9 cellular contexts compared by ENCODE assay signal in the genomic region with DNA sequence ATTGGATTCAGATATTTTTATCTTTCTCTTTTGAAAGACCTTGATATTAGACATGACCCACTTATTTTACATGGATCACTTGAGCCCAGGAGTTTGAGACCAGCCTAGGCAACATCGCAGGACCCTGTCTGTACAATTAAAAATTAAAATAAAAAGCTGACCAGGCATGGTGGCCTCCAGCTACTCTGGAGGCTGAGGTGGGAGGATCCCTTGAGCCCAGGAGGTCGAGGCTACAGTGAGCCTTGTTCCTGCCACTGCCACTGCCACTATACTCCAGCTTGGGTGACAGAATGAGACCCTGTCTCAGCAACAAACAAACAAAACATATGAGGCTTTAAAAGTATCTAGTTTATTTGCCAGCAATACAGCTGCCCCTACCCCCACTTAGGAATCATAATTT. TPM values are rescaled to one million over a fixed set of nuclear protein-coding genes. Genes with fewer than 3 reads are reported as not detected.
A peak's percentile ranks its signal among the peaks of the same experiment; 100 is the strongest.
DNase-seq lines count a peak whose midpoint lies in the region; ATAC-seq and TF ChIP-seq lines count a peak whose summit lies in the region.
"Had no signal": no experiment of that assay in that cellular context is flagged by ENCODE, and none has a peak within 500 bp of the region (broad histone marks: within the 10 kb centered on the region; RNA-seq: fewer than 3 reads in every experiment).

No MANE protein-coding gene starts in this region.

- H3K27me3 Mint-ChIP-seq in CD4-positive, alpha-beta T cell = no peaks in the 10 kb centered on the region

- peak overlapping the region; percentile 82 for H3K4me2 ChIP-seq in osteoblast (ENCODE audit: insufficient read depth, low read length)

- peaks cover 15% of the 10 kb centered on the region for H3K36me3 ChIP-seq in effector memory CD4-positive, alpha-beta T cell (ENCODE audit: control insufficient read depth, insufficient read depth, low read length)
- H3K36me3 ChIP-seq in osteoblast (ENCODE audit: insufficient read depth, low read length) = peaks cover 14% of the 10 kb centered on the region

- POLR2A ChIA-PET in CD4-positive, alpha-beta T cell (lab: Charles Lee) = interaction anchor here (0.6 to 4.9 kb wide), 5 partner anchors 17 to 293 kb away, joined by 3 to 104 read pairs (median 6); partner anchors contain the start of gene ATP1B3

- no peaks in the 10 kb centered on the region for H3K9me3 Mint-ChIP-seq in CD4-positive, alpha-beta T cell

- H3K4me3 ChIP-seq in NB4 (ENCODE audit: low read depth, low read length) = peak overlapping the region; percentile 87
- peak overlapping the region; percentile 99 for H3K4me3 ChIP-seq in effector memory CD4-positive, alpha-beta T cell (ENCODE audit: insufficient read depth, low read depth, low read length, poor library complexity, severe bottlenecking)
- peak overlapping the region; percentile 93 for H3K4me3 ChIP-seq in osteoblast (ENCODE audit: insufficient read depth, low read length)

- CTCF ChIA-PET in CD4-positive, alpha-beta T cell (lab: Charles Lee) = interaction anchor here (2.3 to 4.8 kb wide), 2 partner anchors 136 to 173 kb away, joined by 16 to 38 read pairs; partner anchors contain the start of gene ATP1B3

- H3K4me1 Mint-ChIP-seq in CD4-positive, alpha-beta T cell (ENCODE audit: low read depth) = peaks cover 58% of the 10 kb centered on the region

- no peak for TF ChIP-seq POLR2A in NB4 (IDR thresholded peaks at IDR 0.05; ENCODE audit: extremely low read depth, insufficient read length)

- peaks cover 64% of the 10 kb centered on the region for H3K79me2 ChIP-seq in osteoblast (ENCODE audit: insufficient read depth, low read length)

- peaks cover 43% of the 10 kb centered on the region for H3K36me3 Mint-ChIP-seq in CD4-positive, alpha-beta T cell (ENCODE audit: low read depth)

- peak overlapping the region; percentile 100 for H3K4me3 Mint-ChIP-seq in CD4-positive, alpha-beta T cell

- H4K20me1 ChIP-seq in osteoblast (ENCODE audit: insufficient read depth, low read length) = peaks cover 27% of the 10 kb centered on the region

- peak overlapping the region; percentile 99 for H3K27ac Mint-ChIP-seq in CD4-positive, alpha-beta T cell

- no peak for DNase-seq in CD4-positive, alpha-beta T cell
- DNase-seq in NB4 (ENCODE audit: low read depth) (no peak), osteoblast (ENCODE audit: insufficient read length, low spot score, missing footprints) (no peak), SIG-M5 (lab: John Stamatoyannopoulos, UW) (no peak), inferior parietal cortex (ENCODE audit: extremely low spot score) (no peak), DMS53 (lab: John Stamatoyannopoulos, UW) (no peak)
- DNase-seq in effector memory CD4-positive, alpha-beta T cell = no peak
- DNase-seq: activated effector memory CD4-positive, alpha-beta T cell treated with anti-CD3 and anti-CD28 coated beads, Interleukin-2, amount 50 U/mL, for 16 hours had no signal

- TF ChIP-seq CTCF in CD4-positive, alpha-beta T cell (IDR thresholded peaks at IDR 0.05) = no peak
- no peak for TF ChIP-seq CTCF in NB4 (IDR thresholded peaks at IDR 0.05; ENCODE audit: low read depth, low read length)
- no peak for TF ChIP-seq CTCF in osteoblast (IDR thresholded peaks at IDR 0.05; ENCODE audit: extremely low read depth, low read depth, low read length)

- H3K4me1 ChIP-seq in effector memory CD4-positive, alpha-beta T cell (ENCODE audit: control insufficient read depth, insufficient read depth, low read length, poor library complexity, severe bottlenecking) = peaks cover 21% of the 10 kb centered on the region
- H3K4me1 ChIP-seq in osteoblast (ENCODE audit: insufficient read depth, low read length) = peaks cover 20% of the 10 kb centered on the region

- intact Hi-C loops in CD4-positive, alpha-beta T cell (cut with DNase I, micrococcal nuclease) = loop anchor here (2.0 to 10.0 kb wide), 9 partner anchors 55 to 1255 kb away; partner anchors contain the start of gene TFDP2 (in 1 of the 2)

- no peak overlapping the region for H2AFZ ChIP-seq in osteoblast (ENCODE audit: low read length)

- H3K9me3 ChIP-seq in CD4-positive, alpha-beta T cell (ENCODE audit: control insufficient read depth, low read length) = no peaks in the 10 kb centered on the region
- H3K9me3 ChIP-seq in effector memory CD4-positive, alpha-beta T cell (ENCODE audit: control insufficient read depth, low read length) = no peaks in the 10 kb centered on the region
- no peaks in the 10 kb centered on the region for H3K9me3 ChIP-seq in osteoblast (ENCODE audit: low read depth, low read length)

- no peak for ATAC-seq in CD4-positive, alpha-beta T cell (ENCODE audit: poor library complexity)
- ATAC-seq in HG02571 (IDR thresholded peaks at IDR 0.05; ENCODE audit: unreplicated experiment) = no peak

- H3K27ac ChIP-seq in CD4-positive, alpha-beta T cell (ENCODE audit: low read depth, low read length) = no peak overlapping the region
- H3K27ac ChIP-seq in effector memory CD4-positive, alpha-beta T cell (ENCODE audit: insufficient read depth, low read length, poor library complexity, severe bottlenecking) = peak overlapping the region; percentile 91
- peak overlapping the region; percentile 93 for H3K27ac ChIP-seq in osteoblast (ENCODE audit: low read depth, low read length)

- H3K27me3 ChIP-seq in CD4-positive, alpha-beta T cell (ENCODE audit: control insufficient read depth, insufficient read depth, low read length) = no peaks in the 10 kb centered on the region
- H3K27me3 ChIP-seq in effector memory CD4-positive, alpha-beta T cell (replicated peaks; ENCODE audit: control insufficient read depth, insufficient read depth, low read length, poor library complexity, severe bottlenecking) = no peaks in the 10 kb centered on the region
- H3K27me3 ChIP-seq in osteoblast (ENCODE audit: insufficient read depth, low read length) = no peaks in the 10 kb centered on the region

RNA-seq across cellular contexts. Expression of gene RNF7, which starts 1.6 kb away (rescaled TPM):
- 10 to 100 TPM; 60.7 to 65.7 TPM for total RNA-seq in CD4-positive, alpha-beta T cell
- total RNA-seq in osteoblast = 48.1 and 52.2 TPM in 2 replicates

RNA-seq across cellular contexts. Expression of gene GRK7, which starts 23.5 kb away (rescaled TPM):
- under 1 TPM; 0.19 to 0.22 TPM for total RNA-seq in CD4-positive, alpha-beta T cell
- not detected in 2 replicates for total RNA-seq in osteoblast
